In genomic region chr2:24820175-24820513, GRCh38 we compare ENCODE assay signal across 25 cellular contexts. TPM values are rescaled to one million over a fixed set of nuclear protein-coding genes. Genes with fewer than 3 reads are reported as not detected.
DNase-seq lines count a peak whose midpoint lies in the region; ATAC-seq, FAIRE-seq and TF ChIP-seq lines count a peak whose summit lies in the region.
"Had no signal": no experiment of that assay in that cellular context is flagged by ENCODE, and none has a peak within 500 bp of the region (broad histone marks: within the 10 kb centered on the region; RNA-seq: fewer than 3 reads in every experiment).

No MANE protein-coding gene starts in this region.

- DNase-seq in BE2C: peak; percentile 6
- no peak for DNase-seq in GM12891 (ENCODE audit: insufficient read length, low spot score)
- DNase-seq in activated CD8-positive, alpha-beta memory T cell treated with anti-CD3 and anti-CD28 coated beads, Interleukin-2, amount 50 U/mL, for 48 hours: peak; percentile 47
- DNase-seq in mucosa of descending colon: no peak
- no peak for DNase-seq in cerebellar nuclear complex (lab: John Stamatoyannopoulos, UW)
- no peak for DNase-seq in DMS114 treated with DMSO at 0.1 percent for 48 hours (lab: John Stamatoyannopoulos, UW; ENCODE audit: unreplicated experiment)
- DNase-seq: activated CD4-positive, alpha-beta T cell treated with anti-CD3 and anti-CD28 coated beads, Interleukin-2, amount 10 ng/mL, durations not matched to agents 24 days and 14 days; activated gamma-delta T cell; DMS153; HFFc6; KBM-7; mesenchymal stem cell; NCI-H1092 treated with DMSO at 0.1 percent for 48 hours; NCI-H1694 treated with DMSO at 0.1 percent for 48 hours; NCI-H82; right cardiac atrium; stimulated activated CD4-positive, alpha-beta T cell treated with anti-CD3 and anti-CD28 coated beads, Interleukin-1b, Interleukin-23, amount 100 ng/mL, for 48 hours; T-helper 9 cell; trophoblast cell; WERI-Rb-1 had no signal

- no peak overlapping the region for H3K4me3 ChIP-seq in BE2C (ENCODE audit: low read depth, low read length)
- no peak overlapping the region for H3K4me3 ChIP-seq in mucosa of descending colon
- H3K4me3 ChIP-seq: BLaER1, left ventricle myocardium inferior, neural progenitor cell had no signal

- no peaks in the 10 kb centered on the region for H3K9me3 ChIP-seq in BE2C
- H3K9me3 ChIP-seq in mucosa of descending colon: no peaks in the 10 kb centered on the region
- H3K9me3 ChIP-seq: BLaER1, left ventricle myocardium inferior had no signal

- 0 out of 2 replicates have a peak, but pooled peaks have one; percentile 2 for TF ChIP-seq POLR2A in GM12891 (IDR thresholded peaks at IDR 0.05; ENCODE audit: low read depth, low read length)

- intact Hi-C loops in mucosa of descending colon (cut with DNase I, micrococcal nuclease): no loop called here

- H3K36me3 ChIP-seq in BE2C: peaks cover 73% of the 10 kb centered on the region
- no peaks in the 10 kb centered on the region for H3K36me3 ChIP-seq in mucosa of descending colon (ENCODE audit: low read depth)

- no peak for FAIRE-seq in GM12891 (lab: Jason Lieb, UNC)
- FAIRE-seq: RCC 7860 had no signal

- TF ChIP-seq CTCF in BE2C (IDR thresholded peaks at IDR 0.05; ENCODE audit: low read depth, low read length): no peak
- no peak for TF ChIP-seq CTCF in mucosa of descending colon (IDR thresholded peaks at IDR 0.05)

- ATAC-seq in mucosa of descending colon (peak; percentile 11), GM18909 (IDR thresholded peaks at IDR 0.05; ENCODE audit: poor library complexity, unreplicated experiment) (no peak)
- ATAC-seq: right cardiac atrium had no signal

- H3K4me1 ChIP-seq in BE2C (no peaks in the 10 kb centered on the region), mucosa of descending colon (ENCODE audit: low read depth) (no peaks in the 10 kb centered on the region)

- H3K27me3 ChIP-seq in BE2C: no peaks in the 10 kb centered on the region
- H3K27me3 ChIP-seq: BLaER1, neural progenitor cell had no signal

TF ChIP-seq in GM12891, 5 proteins besides CTCF, POLR2A, EP300 and RAD21:
- TF ChIP-seq POLR2AphosphoS5 (IDR thresholded peaks at IDR 0.05; ENCODE audit: low read depth, low read length): peak; percentile 76; the same call in 1 of the 2 replicates
- TF ChIP-seq PAX5 (IDR thresholded peaks at IDR 0.05; ENCODE audit: insufficient read depth, low read length, severe bottlenecking): no peak
- TF ChIP-seq SPI1 (IDR thresholded peaks at IDR 0.05; ENCODE audit: low read depth, low read length): no peak
- TF ChIP-seq POU2F2 (IDR thresholded peaks at IDR 0.05; ENCODE audit: low read depth, low read length): no peak
- TF ChIP-seq TAF1 (IDR thresholded peaks at IDR 0.05; ENCODE audit: low read depth, low read length): no peak
TF ChIP-seq in GM12891: peak in this region for 1.

RNA-seq across cellular contexts. Expression of gene CENPO, which starts 26.9 kb away (rescaled TPM):
- polyA plus RNA-seq in BE2C (2012; ENCODE audit: insufficient read depth, insufficient read length, low read depth): 11.8 TPM
- 20.3 TPM for polyA plus RNA-seq in GM12891 (2012; ENCODE audit: low read depth, missing spikeins)
- 10 to 100 TPM in 2 of 3 donors, 1 to 10 TPM in 1; 6.0 to 15.7 (median 13.4) TPM for total RNA-seq in mucosa of descending colon

RNA-seq across cellular contexts. Expression of gene PTRHD1, which starts 27.0 kb away (rescaled TPM):
- 25.1 TPM for polyA plus RNA-seq in BE2C (2012; ENCODE audit: insufficient read depth, insufficient read length, low read depth)
- 75.5 TPM for polyA plus RNA-seq in GM12891 (2012; ENCODE audit: low read depth, missing spikeins)
- 10 to 100 TPM; 19.6 to 43.4 (median 41.9) TPM for total RNA-seq in mucosa of descending colon

Comparison
In these comparisons a context has a peak if more than half of its experiments do, and no peak if none do; other contexts are left out.
1. DNase-seq: peak in BE2C (single experiment) and activated CD8-positive, alpha-beta memory T cell treated with anti-CD3 and anti-CD28 coated beads, Interleukin-2, amount 50 U/mL, for 48 hours (single experiment); none in GM12891 (single experiment), mucosa of descending colon (0 of 3), cerebellar nuclear complex (0 of 2) and DMS114 treated with DMSO at 0.1 percent for 48 hours (single experiment).